17 cellular contexts compared by ENCODE assay signal in the genomic region with DNA sequence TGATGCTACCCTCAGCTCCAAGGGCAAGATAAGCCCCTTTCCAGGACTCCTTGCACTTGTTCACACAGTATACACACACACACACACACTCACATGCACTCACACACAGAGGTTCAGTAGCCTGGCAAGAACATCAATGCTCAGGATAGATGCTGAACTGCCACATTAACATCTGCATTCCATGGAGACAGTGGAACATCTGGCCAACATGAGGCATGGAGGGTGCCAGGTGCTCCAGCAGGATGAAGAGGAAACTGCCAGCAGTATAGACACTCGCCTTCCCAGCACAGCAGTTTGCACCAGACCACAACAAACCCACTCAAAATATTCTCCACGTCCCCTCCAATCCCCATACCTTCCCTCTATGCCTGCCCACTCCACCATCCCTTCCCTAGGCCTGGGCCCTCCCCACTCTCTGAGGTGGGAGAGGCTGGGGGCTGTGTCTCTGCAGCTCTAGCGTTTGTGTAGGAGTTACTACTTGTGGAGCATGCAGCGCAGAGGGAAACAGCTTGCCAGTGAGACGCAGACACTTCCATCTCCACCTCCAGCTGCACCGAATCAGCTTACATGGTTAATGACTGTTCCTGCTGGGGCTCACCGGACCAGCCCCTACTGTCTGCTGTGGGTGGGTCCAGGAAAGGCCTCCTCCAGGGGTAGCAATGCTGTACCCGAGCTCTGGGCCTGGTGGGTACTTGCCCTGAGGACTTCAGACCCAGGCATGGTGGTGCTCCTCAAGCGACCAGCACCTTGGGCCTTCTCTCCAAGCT. TPM values are rescaled to one million over a fixed set of nuclear protein-coding genes. Genes with fewer than 3 reads are reported as not detected.
DNase-seq lines count a peak whose midpoint lies in the region; ATAC-seq and TF ChIP-seq lines count a peak whose summit lies in the region.
"Had no signal": no experiment of that assay in that cellular context is flagged by ENCODE, and none has a peak within 500 bp of the region (broad histone marks: within the 10 kb centered on the region; RNA-seq: fewer than 3 reads in every experiment).

No MANE protein-coding gene starts in this region.

- H3K4ac ChIP-seq in trophoblast cell (ENCODE audit: low read depth, low read length): no peak overlapping the region

- peaks cover 4% of the 10 kb centered on the region for H3K79me1 ChIP-seq in trophoblast cell (ENCODE audit: low read length)

- no peak for TF ChIP-seq CTCF in AG10803 (conservative IDR thresholded peaks at IDR 0.05; ENCODE audit: low read length)
- no peak for TF ChIP-seq CTCF in HFF-Myc (IDR thresholded peaks at IDR 0.05; ENCODE audit: low read depth, low read length, missing control alignments)
- no peak for TF ChIP-seq CTCF in mesothelial cell of epicardium (IDR thresholded peaks at IDR 0.05; ENCODE audit: unreplicated experiment)

- H3K27ac Mint-ChIP-seq in mesothelial cell of epicardium: peak overlapping the region; percentile 85
- H3K27ac Mint-ChIP-seq: activated naive CD4-positive, alpha-beta T cell treated with anti-CD3 and anti-CD28 coated beads for 36 hours; CD8-positive, alpha-beta T cell had no signal

- no peak overlapping the region for H3K23ac ChIP-seq in trophoblast cell (ENCODE audit: low read length)

- H3K9ac ChIP-seq in trophoblast cell (ENCODE audit: low read length): no peak overlapping the region

- H4K12ac ChIP-seq in trophoblast cell (ENCODE audit: low read depth, low read length): no peak overlapping the region

- no peak overlapping the region for H3K14ac ChIP-seq in trophoblast cell (ENCODE audit: low read length)

- intact Hi-C loops in cardiac septum (cut with DNase I): no loop called here

- peaks cover 55% of the 10 kb centered on the region for H3K4me1 Mint-ChIP-seq in mesothelial cell of epicardium

- H3K4me2 ChIP-seq in trophoblast cell (ENCODE audit: low read length): no peak overlapping the region

- no peak overlapping the region for H4K8ac ChIP-seq in trophoblast cell (ENCODE audit: low read depth, low read length)

- no peak overlapping the region for H3K4me3 Mint-ChIP-seq in mesothelial cell of epicardium
- H3K4me3 Mint-ChIP-seq: activated naive CD4-positive, alpha-beta T cell treated with anti-CD3 and anti-CD28 coated beads for 36 hours; CD8-positive, alpha-beta T cell had no signal

- DNase-seq in AG10803 (ENCODE audit: low read depth): peak; percentile 35
- peak; percentile 81 for DNase-seq in HFF-Myc (ENCODE audit: extremely low read depth, low read depth)
- DNase-seq in UCSD-AML1 (lab: John Stamatoyannopoulos, UW; ENCODE audit: unreplicated experiment): peak; percentile 43
- DNase-seq in mesothelial cell of epicardium (ENCODE audit: low spot score in 2 of 2, unreplicated experiment in 2 of 2): no peak
- DNase-seq in activated CD8-positive, alpha-beta memory T cell treated with anti-CD3 and anti-CD28 coated beads for 24 hours: no peak
- DNase-seq in cardiac septum (ENCODE audit: low spot score): no peak
- DNase-seq in trophoblast cell: no peak
- DNase-seq: ACHN; activated CD4-positive, alpha-beta T cell treated with anti-CD3 and anti-CD28 coated beads, Interleukin-2, amount 50 U/mL, for 4 hours; activated naive CD4-positive, alpha-beta T cell treated with anti-CD3 and anti-CD28 coated beads for 36 hours; aorta; CD8-positive, alpha-beta T cell; colonic mucosa; DMS79 treated with DMSO at 0.1 percent for 48 hours; NCI-H774; upper lobe of right lung had no signal

- H3K9me3 ChIP-seq in trophoblast cell (ENCODE audit: insufficient read depth, low read depth, low read length): no peaks in the 10 kb centered on the region
- H3K9me3 ChIP-seq: colonic mucosa, upper lobe of right lung had no signal

- 100% methylated on average over 1 of the region's 9 CpGs for WGBS in trophoblast cell (ENCODE audit: extremely low coverage, insufficient coverage, insufficient read length)

- no peak overlapping the region for H2BK5ac ChIP-seq in trophoblast cell (ENCODE audit: low read depth, low read length, poor library complexity)

- H3K4me1 ChIP-seq in trophoblast cell (ENCODE audit: control insufficient read depth in 1 of 2, insufficient read depth in 2 of 2, low read length in 2 of 2): peaks cover 3% of the 10 kb centered on the region in 2 experiments
- H3K4me1 ChIP-seq: colonic mucosa had no signal

- H3K9me3 Mint-ChIP-seq in mesothelial cell of epicardium: no peaks in the 10 kb centered on the region
- H3K9me3 Mint-ChIP-seq: activated naive CD4-positive, alpha-beta T cell treated with anti-CD3 and anti-CD28 coated beads for 36 hours; CD8-positive, alpha-beta T cell had no signal

- no peaks in the 10 kb centered on the region for H3K36me3 ChIP-seq in trophoblast cell (ENCODE audit: control insufficient read depth in 1 of 2, insufficient read depth in 2 of 2, low read length in 2 of 2)
- H3K36me3 ChIP-seq: colonic mucosa, upper lobe of right lung had no signal

- H2AFZ ChIP-seq in trophoblast cell (ENCODE audit: insufficient read depth, low read length, poor library complexity): no peak overlapping the region

- H3K4me3 ChIP-seq in AG10803 (ENCODE audit: low read length) (no peak overlapping the region), HFF-Myc (replicated peaks; ENCODE audit: low read depth, low read length) (no peak overlapping the region), trophoblast cell (ENCODE audit: low read depth, low read length) (no peak overlapping the region)
- H3K4me3 ChIP-seq: colonic mucosa, upper lobe of right lung had no signal

- H3K27me3 Mint-ChIP-seq in mesothelial cell of epicardium (ENCODE audit: low read depth): no peaks in the 10 kb centered on the region

- no peaks in the 10 kb centered on the region for H3K36me3 Mint-ChIP-seq in mesothelial cell of epicardium
- H3K36me3 Mint-ChIP-seq: CD8-positive, alpha-beta T cell had no signal

- H2BK12ac ChIP-seq in trophoblast cell (ENCODE audit: low read length): no peak overlapping the region

- no peak overlapping the region for H2BK120ac ChIP-seq in trophoblast cell (ENCODE audit: insufficient read depth, low read length, poor library complexity)

- H3K27ac ChIP-seq in trophoblast cell (ENCODE audit: low read depth, low read length): no peak overlapping the region
- H3K27ac ChIP-seq: colonic mucosa, upper lobe of right lung had no signal

- H4K91ac ChIP-seq in trophoblast cell (ENCODE audit: low read depth, low read length): no peak overlapping the region

- H3K79me2 ChIP-seq in trophoblast cell (ENCODE audit: control insufficient read depth, insufficient read depth, low read length, poor library complexity): no peaks in the 10 kb centered on the region

- no peaks in the 10 kb centered on the region for H3K27me3 ChIP-seq in trophoblast cell (ENCODE audit: insufficient read depth, low read length)
- H3K27me3 ChIP-seq: colonic mucosa, upper lobe of right lung had no signal

- ATAC-seq in HG02973 (IDR thresholded peaks at IDR 0.05; ENCODE audit: unreplicated experiment): no peak
- ATAC-seq: CD8-positive, alpha-beta T cell; upper lobe of right lung had no signal

- H2AK5ac ChIP-seq in trophoblast cell (ENCODE audit: low read length): no peak overlapping the region

- no peak overlapping the region for H3K18ac ChIP-seq in trophoblast cell (ENCODE audit: low read length)

RNA-seq across cellular contexts. Expression of a gene that starts 18.7 kb away (rescaled TPM):
- total RNA-seq in mesothelial cell of epicardium (141 to 142 TPM (median 142 TPM) in 3 replicates), cardiac septum (22.5 TPM)
- polyA plus RNA-seq in trophoblast cell (2013): 54.5 and 57.2 TPM in 2 replicates

Comparison
In these comparisons a context has a peak if more than half of its experiments do, and no peak if none do; other contexts are left out.
1. DNase-seq: peak in AG10803 (single experiment), HFF-Myc (single experiment) and UCSD-AML1 (single experiment); none in mesothelial cell of epicardium (0 of 2), activated CD8-positive, alpha-beta memory T cell treated with anti-CD3 and anti-CD28 coated beads for 24 hours (single experiment), cardiac septum (single experiment) and trophoblast cell (0 of 2).